17 cellular contexts compared by ENCODE assay signal in genomic region chr19:6068711-6069110, GRCh38. TPM values are rescaled to one million over a fixed set of nuclear protein-coding genes. Genes with fewer than 3 reads are reported as not detected.
DNase-seq lines count a peak whose midpoint lies in the region; TF ChIP-seq lines count a peak whose summit lies in the region.
"Had no signal": no experiment of that assay in that cellular context is flagged by ENCODE, and none has a peak within 500 bp of the region (broad histone marks: within the 10 kb centered on the region; RNA-seq: fewer than 3 reads in every experiment).

No MANE protein-coding gene starts in this region.

- no peaks in the 10 kb centered on the region for H3K9me3 Mint-ChIP-seq in dendritic cell treated with granulocyte-macrophage colony-stimulating factor and Interleukin-4, amounts not matched to agents 40 ng/mL and 50 ng/mL, for 4 days
- peaks cover 9% of the 10 kb centered on the region for H3K9me3 Mint-ChIP-seq in type B pancreatic cell

- TF ChIP-seq RAD21 in neural cell (conservative IDR thresholded peaks at IDR 0.05) = no peak

- TF ChIP-seq EP300 in neural cell (conservative IDR thresholded peaks at IDR 0.05; ENCODE audit: poor library complexity, severe bottlenecking) = no peak

- peaks cover 9% of the 10 kb centered on the region for H3F3A ChIP-seq in neural cell (ENCODE audit: insufficient read depth, low read length, poor library complexity, severe bottlenecking)

- no peaks in the 10 kb centered on the region for H3K36me3 Mint-ChIP-seq in dendritic cell treated with granulocyte-macrophage colony-stimulating factor and Interleukin-4, amounts not matched to agents 40 ng/mL and 50 ng/mL, for 4 days (ENCODE audit: low read depth)
- H3K36me3 Mint-ChIP-seq in type B pancreatic cell = peaks cover 9% of the 10 kb centered on the region
- H3K36me3 Mint-ChIP-seq: mesothelial cell of epicardium had no signal

- peaks cover 58% of the 10 kb centered on the region for H3K4me1 Mint-ChIP-seq in dendritic cell treated with granulocyte-macrophage colony-stimulating factor and Interleukin-4, amounts not matched to agents 40 ng/mL and 50 ng/mL, for 4 days (ENCODE audit: low read depth)
- peaks cover 33% of the 10 kb centered on the region for H3K4me1 Mint-ChIP-seq in type B pancreatic cell (ENCODE audit: unreplicated experiment)

- H3K9ac ChIP-seq in neural cell (ENCODE audit: low read length) = no peak overlapping the region
- H3K9ac ChIP-seq: parathyroid adenoma had no signal

- no peak overlapping the region for H3K4me2 ChIP-seq in neural cell (ENCODE audit: low read length)

- H3K9me2 ChIP-seq in neural cell (ENCODE audit: insufficient read depth, low read length) = no peaks in the 10 kb centered on the region

- H3K79me2 ChIP-seq in neural cell (replicated peaks; ENCODE audit: insufficient read depth, low read length) = no peaks in the 10 kb centered on the region

- H3K4me1 ChIP-seq in right atrium auricular region = peaks cover 0 to 70% of the 10 kb centered on the region in 2 donors
- H3K4me1 ChIP-seq: parathyroid adenoma had no signal

- intact Hi-C loops in cardiac septum (cut with DNase I) = no loop called here
- intact Hi-C loops in dendritic cell treated with granulocyte-macrophage colony-stimulating factor and Interleukin-4, amounts not matched to agents 40 ng/mL and 50 ng/mL, for 4 days (cut with micrococcal nuclease) = no loop called here

- TF ChIP-seq CTCF in right atrium auricular region (IDR thresholded peaks at IDR 0.05) (no peak), neural cell (IDR thresholded peaks at IDR 0.05; ENCODE audit: poor library complexity, severe bottlenecking) (no peak), type B pancreatic cell (conservative IDR thresholded peaks at IDR 0.05) (no peak)

- no peaks in the 10 kb centered on the region for H3K9me3 ChIP-seq in right atrium auricular region
- no peaks in the 10 kb centered on the region for H3K9me3 ChIP-seq in neural cell (ENCODE audit: low read length)
- H3K9me3 ChIP-seq: heart left ventricle had no signal

- no peak overlapping the region for H2AFZ ChIP-seq in neural cell (ENCODE audit: low read depth, low read length)
- H2AFZ ChIP-seq: parathyroid adenoma had no signal

- DNase-seq in right atrium auricular region (ENCODE audit: low spot score) = peak; percentile 53
- DNase-seq in cardiac septum (ENCODE audit: low spot score) = no peak
- DNase-seq in type B pancreatic cell (ENCODE audit: extremely low spot score, unreplicated experiment) = no peak
- no peak for DNase-seq in NCI-H774 (lab: John Stamatoyannopoulos, UW)
- no peak for DNase-seq in HPDE6-E6E7 (ENCODE audit: extremely low spot score)
- no peak for DNase-seq in T1000 (lab: John Stamatoyannopoulos, UW)
- DNase-seq: activated CD4-positive, CD25-positive, alpha-beta regulatory T cell; activated gamma-delta T cell treated with Interleukin-2 at 50 U/mL for 16 hours; dermis blood vessel endothelial cell; GOT3; NCI-H146; stimulated activated naive CD4-positive, alpha-beta T cell treated with Interleukin-2 at 50 U/mL for 16 hours had no signal

- peak overlapping the region; percentile 74 to 94 for H3K27ac ChIP-seq in right atrium auricular region
- peak overlapping the region; percentile 83 for H3K27ac ChIP-seq in neural cell (ENCODE audit: low read length)
- H3K27ac ChIP-seq: parathyroid adenoma had no signal

- H3K27me3 Mint-ChIP-seq in dendritic cell treated with granulocyte-macrophage colony-stimulating factor and Interleukin-4, amounts not matched to agents 40 ng/mL and 50 ng/mL, for 4 days = no peaks in the 10 kb centered on the region
- peaks cover 8% of the 10 kb centered on the region for H3K27me3 Mint-ChIP-seq in type B pancreatic cell

- H3K4me3 ChIP-seq in right atrium auricular region = no peak overlapping the region
- H3K4me3 ChIP-seq in neural cell (ENCODE audit: low read length) = no peak overlapping the region
- H3K4me3 ChIP-seq: heart left ventricle had no signal

- no peaks in the 10 kb centered on the region for H4K20me1 ChIP-seq in neural cell (ENCODE audit: insufficient read depth)

- H3K27me3 ChIP-seq in right atrium auricular region = no peaks in the 10 kb centered on the region
- H3K27me3 ChIP-seq in neural cell (ENCODE audit: insufficient read depth, low read depth, low read length) = no peaks in the 10 kb centered on the region
- H3K27me3 ChIP-seq: heart left ventricle had no signal

- peak overlapping the region; percentile 92 for H3K27ac Mint-ChIP-seq in dendritic cell treated with granulocyte-macrophage colony-stimulating factor and Interleukin-4, amounts not matched to agents 40 ng/mL and 50 ng/mL, for 4 days
- peak overlapping the region; percentile 91 for H3K27ac Mint-ChIP-seq in type B pancreatic cell
- H3K27ac Mint-ChIP-seq: mesothelial cell of epicardium had no signal

- no peaks in the 10 kb centered on the region for H3K36me3 ChIP-seq in right atrium auricular region
- no peaks in the 10 kb centered on the region for H3K36me3 ChIP-seq in neural cell (ENCODE audit: insufficient read depth, low read length)
- H3K36me3 ChIP-seq: heart left ventricle had no signal

- H3K4me3 Mint-ChIP-seq in dendritic cell treated with granulocyte-macrophage colony-stimulating factor and Interleukin-4, amounts not matched to agents 40 ng/mL and 50 ng/mL, for 4 days = no peak overlapping the region
- no peak overlapping the region for H3K4me3 Mint-ChIP-seq in type B pancreatic cell
- H3K4me3 Mint-ChIP-seq: mesothelial cell of epicardium had no signal

TF ChIP-seq in neural cell, 6 proteins besides CTCF, POLR2A, EP300 and RAD21:
- no peak for TF ChIP-seq MXI1 (conservative IDR thresholded peaks at IDR 0.05; ENCODE audit: poor library complexity, severe bottlenecking)
- no peak for TF ChIP-seq REST (IDR thresholded peaks at IDR 0.05; ENCODE audit: borderline replicate concordance)
- no peak for TF ChIP-seq TAF1 (IDR thresholded peaks at IDR 0.05; ENCODE audit: low read depth)
- no peak for TF ChIP-seq POLR2AphosphoS5 (IDR thresholded peaks at IDR 0.05)
- no peak for TF ChIP-seq EZH2 (IDR thresholded peaks at IDR 0.05; ENCODE audit: borderline replicate concordance, insufficient read depth, low read length, poor library complexity, severe bottlenecking)
- TF ChIP-seq SMC3 (conservative IDR thresholded peaks at IDR 0.05; ENCODE audit: poor library complexity) = no peak

RNA-seq across cellular contexts. Expression of gene RFX2, which starts 41.6 kb away (rescaled TPM):
- total RNA-seq in right atrium auricular region = 10 to 100 TPM; 12.7 to 16.1 TPM
- 4.0 TPM for total RNA-seq in cardiac septum
- polyA plus RNA-seq in neural cell = 0.69 and 5.8 TPM in 2 replicates
- 3.6 and 4.1 TPM in 2 replicates for polyA minus RNA-seq in neural cell
- 7.0 and 18.0 TPM in 2 replicates for total RNA-seq in type B pancreatic cell (ENCODE audit: low replicate concordance)
